In the genomic region with DNA sequence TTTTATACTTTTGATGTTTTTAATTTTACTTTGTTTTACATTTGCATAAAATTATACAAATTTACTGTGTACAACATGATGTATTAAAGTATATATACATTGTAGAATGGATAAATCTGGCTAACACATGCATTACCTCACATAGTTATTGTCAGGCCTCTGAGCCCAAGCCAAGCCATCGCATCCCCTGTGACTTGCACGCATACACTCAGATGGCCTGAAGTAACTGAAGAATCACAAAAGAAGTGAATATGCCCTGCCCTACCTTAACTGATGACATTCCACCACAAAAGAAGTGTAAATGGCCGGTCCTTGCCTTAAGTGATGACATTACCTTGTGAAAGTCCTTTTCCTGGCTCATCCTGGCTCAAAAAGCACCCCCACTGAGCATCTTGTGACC, we compare ENCODE assay signal across 1 cellular context.
TF ChIP-seq lines count a peak whose summit lies in the region.

No MANE protein-coding gene starts in this region.

TF ChIP-seq in GM23338, 12 proteins besides CTCF, POLR2A, EP300 and RAD21:
- TF ChIP-seq NANOG (IDR thresholded peaks at IDR 0.05; ENCODE audit: borderline replicate concordance), result peak; percentile 54; the same call in 1 of the 2 replicates
- peak; percentile 58 for TF ChIP-seq POLR2AphosphoS5 (IDR thresholded peaks at IDR 0.05; ENCODE audit: low read depth)
